Comparison of ENCODE assay signal across 8 cellular contexts in the genomic region with DNA sequence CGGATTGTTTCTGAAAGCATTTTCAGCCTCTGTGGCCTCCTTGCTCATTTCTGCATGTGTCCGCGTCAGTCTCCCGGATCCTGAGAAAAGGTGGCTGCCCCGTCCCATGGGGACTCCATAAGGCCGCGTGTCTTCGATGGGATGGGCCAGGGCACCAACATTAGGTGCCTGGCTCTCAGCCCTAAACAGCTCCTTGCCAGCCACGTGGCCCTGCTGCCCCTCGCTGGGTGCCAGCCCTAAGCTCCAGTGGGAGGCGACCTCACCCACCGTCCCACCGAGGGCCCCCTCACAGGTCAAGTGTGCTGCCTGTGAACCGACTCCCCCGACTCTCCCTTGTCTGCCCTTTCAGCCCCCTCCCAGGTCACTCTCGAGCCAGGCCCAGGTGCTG. TPM values are rescaled to one million over a fixed set of nuclear protein-coding genes. Genes with fewer than 3 reads are reported as not detected.
DNase-seq lines count a peak whose midpoint lies in the region; ATAC-seq, FAIRE-seq and TF ChIP-seq lines count a peak whose summit lies in the region.

No MANE protein-coding gene starts in this region.

- POLR2A ChIA-PET in PC-9 (lab: Charles Lee; ENCODE audit: unreplicated experiment) = interaction anchor here (0.7 kb wide), 1 partner anchor 10 kb away, joined by 6 read pairs; no protein-coding TSS in a partner anchor

- H2AFZ ChIP-seq in PC-9 = peak overlapping the region; percentile 95

- H3F3A ChIP-seq in PC-9 (ENCODE audit: insufficient read depth, low read depth) = peaks cover 21% of the 10 kb centered on the region

- peak overlapping the region; percentile 97 for H3K4me2 ChIP-seq in PC-9

- no peak for TF ChIP-seq CTCF in PC-9 (conservative IDR thresholded peaks at IDR 0.05)
- TF ChIP-seq CTCF in pancreas (IDR thresholded peaks at IDR 0.05) = no peak

- H3K27me3 ChIP-seq in PC-9 (ENCODE audit: insufficient read depth, low read depth) (no peaks in the 10 kb centered on the region), esophagus (ENCODE audit: control insufficient read depth in 1 of 2, insufficient read depth in 2 of 2, low read length in 2 of 2) (no peaks in the 10 kb centered on the region), pancreas (no peaks in the 10 kb centered on the region)

- H3K79me2 ChIP-seq in PC-9 (ENCODE audit: low read depth) = peaks cover 35% of the 10 kb centered on the region

- H3K27ac ChIP-seq in PC-9 (peak overlapping the region; percentile 42), esophagus (ENCODE audit: low read depth in 2 of 2, low read length in 1 of 2) (peak overlapping the region; percentile 94 to 95), pancreas (peak overlapping the region; percentile 83 to 92 (median 88))

- BruUV-seq in PC-9 (replicated peaks; lab: Mats Ljungman, UMichigan) = no TSS peak

- H3K9me3 ChIP-seq in PC-9 (ENCODE audit: insufficient read depth, low read depth) (no peaks in the 10 kb centered on the region), esophagus (ENCODE audit: control insufficient read depth in 2 of 2, insufficient read depth in 1 of 2, low read depth in 1 of 2, low read length in 1 of 2) (no peaks in the 10 kb centered on the region), pancreas (no peaks in the 10 kb centered on the region)

- intact Hi-C loops in PC-9 (cut with micrococcal nuclease; ENCODE audit: unreplicated experiment) = loop anchor here (2.0 to 10.0 kb wide), 3 partner anchors 27 to 1263 kb away; a partner anchor contains a TSS
- intact Hi-C loops in pancreas (cut with DNase I) = no loop called here

- no peak for FAIRE-seq in pancreas (lab: Jason Lieb, UNC)

- ATAC-seq in GM21786 (IDR thresholded peaks at IDR 0.05; ENCODE audit: unreplicated experiment) (peak; percentile 2), pancreas (peak; percentile 3 to 5 (median 5)), GM21528 (IDR thresholded peaks at IDR 0.05; ENCODE audit: low FRiP score, unreplicated experiment) (no peak), HG03432 (IDR thresholded peaks at IDR 0.05; ENCODE audit: unreplicated experiment) (no peak)

- DNase-seq in PC-9 (no peak), pancreas (no peak), EL (no peak), NCI-H2081 treated with DMSO at 0.1 percent for 48 hours (lab: John Stamatoyannopoulos, UW) (no peak)

- H3K9me2 ChIP-seq in PC-9 (ENCODE audit: insufficient read depth) = no peaks in the 10 kb centered on the region

- CTCF ChIA-PET in PC-9 (lab: Charles Lee) = no interaction called here

- WGBS in esophagus, 2 donors = 6 to 14% methylated on average over 16 of the region's 16 CpGs
- whole genome bisulfite sequencing in pancreas, 2 donors = 8 to 10% methylated on average over 16 of the region's 16 CpGs

- H3K4me3 ChIP-seq in PC-9 = peak overlapping the region; percentile 100
- H3K4me3 ChIP-seq in esophagus (ENCODE audit: low read depth in 1 of 2, low read length in 2 of 2) = peak overlapping the region; percentile 59 to 78
- peak overlapping the region; percentile 87 to 92 (median 88) for H3K4me3 ChIP-seq in pancreas

- H3K4me1 ChIP-seq in PC-9 (replicated peaks; ENCODE audit: insufficient read depth) = peaks cover 15% of the 10 kb centered on the region
- peaks cover 9 to 10% of the 10 kb centered on the region in 2 donors for H3K4me1 ChIP-seq in esophagus (ENCODE audit: control insufficient read depth in 2 of 2, insufficient read depth in 2 of 2, low read length in 1 of 2)
- peaks cover 0 to 21% (median 8%) of the 10 kb centered on the region in 3 donors for H3K4me1 ChIP-seq in pancreas

- peaks cover 22% of the 10 kb centered on the region for H4K20me1 ChIP-seq in PC-9 (ENCODE audit: insufficient read depth)

- H3K36me3 ChIP-seq in PC-9 (ENCODE audit: low read depth) = peaks cover 17% of the 10 kb centered on the region; the same call in 1 of the 2 replicates
- H3K36me3 ChIP-seq in esophagus (ENCODE audit: control insufficient read depth in 2 of 2, insufficient read depth in 2 of 2, low read length in 1 of 2) = peaks cover 0 to 20% of the 10 kb centered on the region in 2 donors
- no peaks in the 10 kb centered on the region for H3K36me3 ChIP-seq in pancreas

RNA-seq across cellular contexts. Expression of a gene that starts 0.9 kb away (rescaled TPM):
- total RNA-seq in PC-9 (2021) = 61.3 and 73.7 TPM in 2 replicates
- polyA plus RNA-seq in esophagus = 10 to 100 TPM; 21.1 to 35.8 TPM
- 10 to 100 TPM; 29.3 to 60.3 (median 35.9) TPM for total RNA-seq in pancreas
- polyA plus RNA-seq in pancreas = 10 to 100 TPM; 78.9 to 83.5 TPM

RNA-seq across cellular contexts. Expression of a gene that starts 27.4 kb away (rescaled TPM):
- total RNA-seq in PC-9 (2021) = 171 and 193 TPM in 2 replicates
- 100 to 1,000 TPM; 146 to 154 TPM for polyA plus RNA-seq in esophagus
- total RNA-seq in pancreas = 10 to 100 TPM; 24.5 to 61.6 (median 44.8) TPM
- 10 to 100 TPM; 47.0 to 52.7 TPM for polyA plus RNA-seq in pancreas

RNA-seq across cellular contexts. Expression of a gene that starts 44.6 kb away (rescaled TPM):
- total RNA-seq in PC-9 (2021) (not detected in 2 replicates), pancreas (not detected)
- polyA plus RNA-seq in esophagus (not detected), pancreas (not detected)

Comparison
In these comparisons a context has a peak if more than half of its experiments do, and no peak if none do; other contexts are left out.
1. ATAC-seq: peak in GM21786 (single experiment) and pancreas (4 of 4); none in GM21528 (single experiment) and HG03432 (single experiment).
2. H3K27ac ChIP-seq: peak in every context shown above with its lines; median percentile 94 in esophagus; 88 in pancreas; 42 in PC-9.
3. Peak in every context shown above with its lines, with median percentiles within 50 percentile points of each other: H3K4me3 ChIP-seq.